ENCODE assay signal across 18 cellular contexts in genomic region chr2:236962816-236963215, GRCh38.
DNase-seq lines count a peak whose midpoint lies in the region; ATAC-seq, FAIRE-seq and TF ChIP-seq lines count a peak whose summit lies in the region.
"Had no signal": no experiment of that assay in that cellular context is flagged by ENCODE, and none has a peak within 500 bp of the region (broad histone marks: within the 10 kb centered on the region; RNA-seq: fewer than 3 reads in every experiment).

No MANE protein-coding gene starts in this region.

- H2BK12ac ChIP-seq in H1 (ENCODE audit: low read depth, low read length): no peak overlapping the region

- no peak overlapping the region for H2AK5ac ChIP-seq in H1 (ENCODE audit: low read depth, low read length)

- no peaks in the 10 kb centered on the region for H3K27me3 Mint-ChIP-seq in endothelial cell (ENCODE audit: unreplicated experiment)
- H3K27me3 Mint-ChIP-seq: CD4-positive, CD25-positive, alpha-beta regulatory T cell had no signal

- peaks cover 46% of the 10 kb centered on the region for H3K4me1 ChIP-seq in Loucy (ENCODE audit: insufficient read depth, low read length, poor library complexity, severe bottlenecking)
- H3K4me1 ChIP-seq in H1 (replicated peaks in 1 of 4; ENCODE audit: control insufficient read depth in 3 of 4, insufficient read depth in 4 of 4, low read length in 3 of 4): peaks cover 0 to 11% (median 6%) of the 10 kb centered on the region in 4 experiments; a peak in 4 of 7 replicates

- CTCF ChIA-PET in H1 (lab: Charles Lee; ENCODE audit: partially characterized antibody): interaction anchor here (1.1 kb wide), 1 partner anchor 23 kb away, joined by 3 read pairs; no protein-coding TSS in a partner anchor

- POLR2A ChIA-PET in H1 (lab: Charles Lee; ENCODE audit: partially characterized antibody): no interaction called here

- H3K27ac Mint-ChIP-seq in endothelial cell (ENCODE audit: unreplicated experiment): no peak overlapping the region
- H3K27ac Mint-ChIP-seq: CD4-positive, CD25-positive, alpha-beta regulatory T cell; CD8-positive, alpha-beta T cell; H9 had no signal

- no peaks in the 10 kb centered on the region for H3K79me1 ChIP-seq in H1 (ENCODE audit: low read depth, low read length)

- no peak overlapping the region for H2BK5ac ChIP-seq in H1 (ENCODE audit: low read depth, low read length)

- no peak overlapping the region for H2BK15ac ChIP-seq in H1 (ENCODE audit: low read length)

- TF ChIP-seq CTCF in Loucy (conservative IDR thresholded peaks at IDR 0.05; ENCODE audit: low read length): no peak
- TF ChIP-seq CTCF in H1 (IDR thresholded peaks at IDR 0.05; ENCODE audit: control extremely low read depth in 1 of 3, insufficient read depth in 1 of 3, low read depth in 1 of 3, low read length in 3 of 3): no peak
- no peak for TF ChIP-seq CTCF in endothelial cell (IDR thresholded peaks at IDR 0.05; ENCODE audit: unreplicated experiment)

- no peak overlapping the region for H3K4me2 ChIP-seq in Loucy (ENCODE audit: low read depth, low read length, poor library complexity, severe bottlenecking)
- H3K4me2 ChIP-seq in H1 (ENCODE audit: insufficient read depth in 1 of 2, low read depth in 2 of 2, low read length in 2 of 2): no peak overlapping the region

- H3K36me3 ChIP-seq in Loucy (ENCODE audit: insufficient read depth, low read length) (no peaks in the 10 kb centered on the region), H1 (ENCODE audit: control insufficient read depth in 2 of 4, insufficient read depth in 4 of 4, low read length in 3 of 4) (no peaks in the 10 kb centered on the region)

- H4K20me1 ChIP-seq in Loucy (ENCODE audit: insufficient read depth, low read length, poor library complexity, severe bottlenecking): no peaks in the 10 kb centered on the region
- no peaks in the 10 kb centered on the region for H4K20me1 ChIP-seq in H1 (replicated peaks in 1 of 2; ENCODE audit: control insufficient read depth in 1 of 2, insufficient read depth in 2 of 2, low read length in 2 of 2)

- no peak overlapping the region for H3K56ac ChIP-seq in H1 (replicated peaks; ENCODE audit: insufficient read length, low read depth, low read length)

- H3K4ac ChIP-seq in H1 (replicated peaks; ENCODE audit: insufficient read length, low read depth, low read length): no peak overlapping the region

- no peak overlapping the region for H4K5ac ChIP-seq in H1 (ENCODE audit: insufficient read length, low read depth, low read length)

- no peak overlapping the region for H2BK120ac ChIP-seq in H1 (replicated peaks; ENCODE audit: low read depth, low read length)

- TF ChIP-seq RAD21 in H1 (IDR thresholded peaks at IDR 0.05 in 1 of 2, conservative IDR thresholded peaks at IDR 0.05 in 1 of 2; ENCODE audit: low read depth in 2 of 2, low read length in 2 of 2): no peak

- H3F3A ChIP-seq in Loucy (ENCODE audit: low read depth): peaks cover 5% of the 10 kb centered on the region; the same call in 1 of the 2 replicates

- H3K4me3 Mint-ChIP-seq in endothelial cell (ENCODE audit: unreplicated experiment): no peak overlapping the region
- H3K4me3 Mint-ChIP-seq: CD4-positive, CD25-positive, alpha-beta regulatory T cell; CD8-positive, alpha-beta T cell; H9 had no signal

- no peak overlapping the region for H3K27ac ChIP-seq in H1 (ENCODE audit: low read depth, low read length)
- H3K27ac ChIP-seq: C4-2B, GM23248 had no signal

- H3K4me1 Mint-ChIP-seq in endothelial cell (ENCODE audit: unreplicated experiment): peaks cover 5% of the 10 kb centered on the region

- H2AFZ ChIP-seq in Loucy (ENCODE audit: low read length): peak overlapping the region; percentile 58; the same call in 1 of the 2 replicates
- H2AFZ ChIP-seq in H1 (ENCODE audit: low read length): no peak overlapping the region
- H2AFZ ChIP-seq: GM23248 had no signal

- no peaks in the 10 kb centered on the region for H3K9me3 ChIP-seq in Loucy (ENCODE audit: insufficient read depth, low read depth, low read length)
- peaks cover 0 to 3% of the 10 kb centered on the region in 2 experiments; a peak in 1 of 4 replicates for H3K9me3 ChIP-seq in H1 (ENCODE audit: insufficient read depth in 2 of 2, low read depth in 1 of 2, low read length in 1 of 2)
- H3K9me3 ChIP-seq: Caco-2 had no signal

- WGBS in H1 (ENCODE audit: extremely low coverage in 1 of 2, insufficient coverage in 1 of 2, insufficient read length in 1 of 2, insufficient replicate concordance in 2 of 2, low coverage in 1 of 2, low lambda C conversion rate in 2 of 2, missing lambda C conversion rate in 1 of 2), 2 experiments: 89% methylated on average over 4 of the region's 4 CpGs; no CpG with 5 or more reads in 1 of the 2 experiments

- H3K9me3 Mint-ChIP-seq in endothelial cell (ENCODE audit: unreplicated experiment): no peaks in the 10 kb centered on the region
- H3K9me3 Mint-ChIP-seq: CD8-positive, alpha-beta T cell had no signal

- H3K79me2 ChIP-seq in Loucy (ENCODE audit: insufficient read depth, low read length): no peaks in the 10 kb centered on the region
- H3K79me2 ChIP-seq in H1 (ENCODE audit: control insufficient read depth in 1 of 2, insufficient read depth in 2 of 2, low read length in 2 of 2): no peaks in the 10 kb centered on the region

- intact Hi-C loops in sciatic nerve (cut with DNase I): loop anchor here (5.0 kb wide), 1 partner anchor 959 kb away; no protein-coding TSS in a partner anchor

- TF ChIP-seq POLR2A in H1 (IDR thresholded peaks at IDR 0.05; ENCODE audit: control extremely low read depth in 1 of 2, low read depth in 2 of 2, low read length in 2 of 2): no peak

- H4K91ac ChIP-seq in H1 (replicated peaks; ENCODE audit: insufficient read length, low read length): no peak overlapping the region

- no peak overlapping the region for H3K9ac ChIP-seq in Loucy (ENCODE audit: low read depth, low read length, poor library complexity, severe bottlenecking)
- H3K9ac ChIP-seq in H1 (replicated peaks in 1 of 4; ENCODE audit: extremely low read depth in 1 of 4, low read depth in 3 of 4, low read length in 3 of 4): no peak overlapping the region
- H3K9ac ChIP-seq: GM23248 had no signal

- no peaks in the 10 kb centered on the region for H3K23me2 ChIP-seq in H1 (ENCODE audit: low read depth, low read length)

- no peak overlapping the region for H3K4me3 ChIP-seq in Loucy (ENCODE audit: low read length, poor library complexity, severe bottlenecking)
- no peak overlapping the region for H3K4me3 ChIP-seq in H1 (ENCODE audit: extremely low read depth in 1 of 4, insufficient read depth in 2 of 4, low read depth in 3 of 4, low read length in 4 of 4)
- H3K4me3 ChIP-seq: GM23248 had no signal

- H3K18ac ChIP-seq in H1 (ENCODE audit: extremely low read depth, low read length): no peak overlapping the region

- H3K27me3 ChIP-seq in Loucy (ENCODE audit: insufficient read depth, low read length, poor library complexity, severe bottlenecking) (no peaks in the 10 kb centered on the region), H1 (replicated peaks in 1 of 4; ENCODE audit: control insufficient read depth in 3 of 4, extremely low read depth in 1 of 4, insufficient read depth in 3 of 4, low read length in 3 of 4) (no peaks in the 10 kb centered on the region)

- no peak overlapping the region for H3K23ac ChIP-seq in H1 (ENCODE audit: insufficient read length)

- H3K9me2 ChIP-seq in Loucy (replicated peaks; ENCODE audit: low read depth, low read length): no peaks in the 10 kb centered on the region

- no peak for TF ChIP-seq EP300 in H1 (IDR thresholded peaks at IDR 0.05; ENCODE audit: borderline replicate concordance in 1 of 2, low read depth in 2 of 2, low read length in 2 of 2)

- ATAC-seq in sciatic nerve: no peak
- ATAC-seq: CD8-positive, alpha-beta T cell; HCT116 had no signal

- peak overlapping the region; percentile 46 for H3K14ac ChIP-seq in H1 (ENCODE audit: insufficient read length)

- FAIRE-seq in H1 (lab: Jason Lieb, UNC): no peak
- FAIRE-seq: G401.6, GM12892, GM19239 had no signal

- H4K8ac ChIP-seq in H1 (ENCODE audit: extremely low read depth, insufficient read depth, low read length): no peak overlapping the region

- no peak for DNase-seq in H1 (ENCODE audit: low read depth in 1 of 2, low spot score in 2 of 2)
- DNase-seq in sciatic nerve (ENCODE audit: low spot score): peak; percentile 10
- DNase-seq in activated CD4-positive, CD25-positive, alpha-beta regulatory T cell treated with anti-CD3 and anti-CD28 coated beads, Interleukin-2, amount 50 U/mL, for 72 hours: no peak
- DNase-seq in endothelial cell (ENCODE audit: low spot score): no peak
- DNase-seq in NCI-H2171 (lab: John Stamatoyannopoulos, UW): no peak
- DNase-seq: Caco-2; CD4-positive, CD25-positive, alpha-beta regulatory T cell; CD8-positive, alpha-beta T cell; DMS153; DND-41; GM23248; H9 had no signal

- H3K36me3 Mint-ChIP-seq in endothelial cell (ENCODE audit: low read depth, unreplicated experiment): no peaks in the 10 kb centered on the region
- H3K36me3 Mint-ChIP-seq: CD4-positive, CD25-positive, alpha-beta regulatory T cell; CD8-positive, alpha-beta T cell had no signal

- H2BK20ac ChIP-seq in H1 (ENCODE audit: low read length): no peak overlapping the region

TF ChIP-seq in H1, 55 proteins besides CTCF, POLR2A, EP300 and RAD21:
- no peak for TF ChIP-seq NANOG (IDR thresholded peaks at IDR 0.05; ENCODE audit: insufficient read depth, low read depth, low read length, poor library complexity, severe bottlenecking)
